In genomic region chr13:68509734-68510621, GRCh38 we compare ENCODE assay signal across 13 cellular contexts.
DNase-seq lines count a peak whose midpoint lies in the region; ATAC-seq and TF ChIP-seq lines count a peak whose summit lies in the region.
"Had no signal": no experiment of that assay in that cellular context is flagged by ENCODE, and none has a peak within 500 bp of the region (broad histone marks: within the 10 kb centered on the region; RNA-seq: fewer than 3 reads in every experiment).

No MANE protein-coding gene starts in this region.

- H3K4me2 ChIP-seq in KMS-11: 0 out of 2 replicates have a peak overlapping the region, but pooled peaks have one; percentile 21

- peak; percentile 90 for ATAC-seq in GM19452 (IDR thresholded peaks at IDR 0.05; ENCODE audit: unreplicated experiment)
- peak; percentile 81 for ATAC-seq in HG02884 (IDR thresholded peaks at IDR 0.05; ENCODE audit: unreplicated experiment)

- no peaks in the 10 kb centered on the region for H3K27me3 Mint-ChIP-seq in activated CD4-positive, alpha-beta T cell treated with anti-CD3 and anti-CD28 coated beads, Interleukin-2, amount 10 ng/mL, durations not matched to agents 7 days and 5 days
- H3K27me3 Mint-ChIP-seq in osteocyte (ENCODE audit: unreplicated experiment): no peaks in the 10 kb centered on the region

- H3K9me3 Mint-ChIP-seq in activated CD4-positive, alpha-beta T cell treated with anti-CD3 and anti-CD28 coated beads, Interleukin-2, amount 10 ng/mL, durations not matched to agents 7 days and 5 days: peaks cover 14% of the 10 kb centered on the region
- H3K9me3 Mint-ChIP-seq in osteocyte (ENCODE audit: unreplicated experiment): no peaks in the 10 kb centered on the region
- H3K9me3 Mint-ChIP-seq: nephron progenitor cell had no signal

- no peak for TF ChIP-seq CTCF in KMS-11 (conservative IDR thresholded peaks at IDR 0.05; ENCODE audit: low read depth, low read length)
- TF ChIP-seq CTCF in osteocyte (IDR thresholded peaks at IDR 0.05): no peak
- no peak for TF ChIP-seq CTCF in GM10266 (IDR thresholded peaks at IDR 0.05; ENCODE audit: control insufficient read depth, insufficient read depth, low read depth, missing control alignments)

- H3K4me3 ChIP-seq in KMS-11 (IDR thresholded peaks at IDR 0.05; ENCODE audit: insufficient read depth, low read depth, low read length): no peak overlapping the region
- H3K4me3 ChIP-seq: thoracic aorta had no signal

- no peaks in the 10 kb centered on the region for H3K36me3 ChIP-seq in KMS-11 (ENCODE audit: insufficient read depth)
- H3K36me3 ChIP-seq: brain microvascular endothelial cell, thoracic aorta had no signal

- no peaks in the 10 kb centered on the region for H4K20me1 ChIP-seq in KMS-11 (ENCODE audit: insufficient read depth)

- H3K9ac ChIP-seq in KMS-11: no peak overlapping the region

- H3K79me2 ChIP-seq in KMS-11 (ENCODE audit: insufficient read depth, low read depth): no peaks in the 10 kb centered on the region

- H2AFZ ChIP-seq in KMS-11 (ENCODE audit: low read depth): no peak overlapping the region

- no peak overlapping the region for H3K4me3 Mint-ChIP-seq in activated CD4-positive, alpha-beta T cell treated with anti-CD3 and anti-CD28 coated beads, Interleukin-2, amount 10 ng/mL, durations not matched to agents 7 days and 5 days
- no peak overlapping the region for H3K4me3 Mint-ChIP-seq in osteocyte (ENCODE audit: unreplicated experiment)
- H3K4me3 Mint-ChIP-seq: nephron progenitor cell had no signal

- H3K4me1 ChIP-seq in KMS-11 (ENCODE audit: low read depth, poor library complexity, severe bottlenecking): no peaks in the 10 kb centered on the region

- H3K27ac ChIP-seq in KMS-11: no peak overlapping the region
- H3K27ac ChIP-seq: brain microvascular endothelial cell, thoracic aorta had no signal

- no peak overlapping the region for H3K27ac Mint-ChIP-seq in activated CD4-positive, alpha-beta T cell treated with anti-CD3 and anti-CD28 coated beads, Interleukin-2, amount 10 ng/mL, durations not matched to agents 7 days and 5 days
- H3K27ac Mint-ChIP-seq in osteocyte (ENCODE audit: unreplicated experiment): no peak overlapping the region
- H3K27ac Mint-ChIP-seq: nephron progenitor cell had no signal

- H3K27me3 ChIP-seq in KMS-11 (ENCODE audit: insufficient read depth, low read depth): no peaks in the 10 kb centered on the region
- H3K27me3 ChIP-seq: brain microvascular endothelial cell had no signal

- CTCF ChIA-PET in activated CD4-positive, alpha-beta T cell treated with anti-CD3 and anti-CD28 coated beads, Interleukin-2, amount 10 ng/mL, durations not matched to agents 7 days and 5 days (lab: Charles Lee): no interaction called here

- H3K4me1 Mint-ChIP-seq in activated CD4-positive, alpha-beta T cell treated with anti-CD3 and anti-CD28 coated beads, Interleukin-2, amount 10 ng/mL, durations not matched to agents 7 days and 5 days: no peaks in the 10 kb centered on the region
- no peaks in the 10 kb centered on the region for H3K4me1 Mint-ChIP-seq in osteocyte (ENCODE audit: unreplicated experiment)

- DNase-seq in activated CD4-positive, alpha-beta T cell treated with anti-CD3 and anti-CD28 coated beads, Interleukin-2, amount 10 ng/mL, durations not matched to agents 7 days and 5 days: no peak
- no peak for DNase-seq in osteocyte (ENCODE audit: extremely low spot score, unreplicated experiment)
- no peak for DNase-seq in effector CD8-positive, alpha-beta T cell (lab: John Stamatoyannopoulos, UW)
- DNase-seq in GM10266 (ENCODE audit: extremely low spot score): no peak
- DNase-seq: activated CD4-positive, alpha-beta T cell treated with anti-CD3 and anti-CD28 coated beads, Interleukin-2, amount 50 U/mL, for 4 hours; activated effector memory CD4-positive, alpha-beta T cell treated with Interleukin-2 at 50 U/mL for 16 hours; brain microvascular endothelial cell; nephron progenitor cell; T-helper 1 cell had no signal

- POLR2A ChIA-PET in activated CD4-positive, alpha-beta T cell treated with anti-CD3 and anti-CD28 coated beads, Interleukin-2, amount 10 ng/mL, durations not matched to agents 7 days and 5 days (lab: Charles Lee): no interaction called here

- no peaks in the 10 kb centered on the region for H3K36me3 Mint-ChIP-seq in activated CD4-positive, alpha-beta T cell treated with anti-CD3 and anti-CD28 coated beads, Interleukin-2, amount 10 ng/mL, durations not matched to agents 7 days and 5 days (ENCODE audit: low read depth)
- no peaks in the 10 kb centered on the region for H3K36me3 Mint-ChIP-seq in osteocyte (ENCODE audit: unreplicated experiment)
